Comparison of ENCODE assay signal across 1 cellular context in the genomic region with DNA sequence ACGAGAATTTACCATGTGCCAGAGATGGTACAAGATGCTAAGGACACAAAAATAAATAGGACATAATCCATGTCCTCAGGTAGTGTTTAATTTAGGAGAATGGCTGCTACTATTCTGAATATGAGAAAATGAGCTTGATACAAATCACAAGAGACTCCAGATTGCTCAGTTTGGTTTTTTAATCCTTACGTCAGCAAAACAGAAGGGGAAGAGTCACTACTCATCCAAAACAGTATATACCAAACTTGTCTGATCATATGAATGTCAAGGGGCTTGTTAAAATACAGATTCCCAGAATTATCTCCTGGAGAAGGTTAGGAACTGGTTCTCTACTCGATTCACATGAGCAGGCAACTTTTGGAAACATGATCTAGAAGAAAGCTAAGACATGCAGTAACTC.
TF ChIP-seq lines count a peak whose summit lies in the region.

No MANE protein-coding gene starts in this region.

TF ChIP-seq in HepG2, 621 proteins besides CTCF, POLR2A, EP300 and RAD21:
- TF ChIP-seq, protein P1, sequence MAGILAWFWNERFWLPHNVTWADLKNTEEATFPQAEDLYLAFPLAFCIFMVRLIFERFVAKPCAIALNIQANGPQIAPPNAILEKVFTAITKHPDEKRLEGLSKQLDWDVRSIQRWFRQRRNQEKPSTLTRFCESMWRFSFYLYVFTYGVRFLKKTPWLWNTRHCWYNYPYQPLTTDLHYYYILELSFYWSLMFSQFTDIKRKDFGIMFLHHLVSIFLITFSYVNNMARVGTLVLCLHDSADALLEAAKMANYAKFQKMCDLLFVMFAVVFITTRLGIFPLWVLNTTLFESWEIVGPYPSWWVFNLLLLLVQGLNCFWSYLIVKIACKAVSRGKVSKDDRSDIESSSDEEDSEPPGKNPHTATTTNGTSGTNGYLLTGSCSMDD (CRISPR knock-in tag; IDR thresholded peaks at IDR 0.05) = no peak
- TF ChIP-seq SMAD1 (CRISPR knock-in tag; IDR thresholded peaks at IDR 0.05; ENCODE audit: borderline replicate concordance, low read depth) = no peak
- TF ChIP-seq, protein P2, sequence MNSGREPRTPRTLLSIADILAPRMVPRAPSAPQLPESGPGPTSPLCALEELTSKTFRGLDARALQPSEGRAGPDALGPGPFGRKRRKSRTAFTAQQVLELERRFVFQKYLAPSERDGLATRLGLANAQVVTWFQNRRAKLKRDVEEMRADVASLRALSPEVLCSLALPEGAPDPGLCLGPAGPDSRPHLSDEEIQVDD (CRISPR knock-in tag; IDR thresholded peaks at IDR 0.05; ENCODE audit: borderline replicate concordance) = no peak
- no peak for TF ChIP-seq ZNF354B (CRISPR knock-in tag; IDR thresholded peaks at IDR 0.05)
- 0 out of 2 replicates have a peak, but pooled peaks have one; percentile 43 for TF ChIP-seq MAFF (IDR thresholded peaks at IDR 0.05; ENCODE audit: low read depth, low read length)
- TF ChIP-seq ZNF12 (CRISPR knock-in tag; IDR thresholded peaks at IDR 0.05) = no peak
- no peak for TF ChIP-seq ZNF713 (CRISPR knock-in tag; IDR thresholded peaks at IDR 0.05)
- no peak for TF ChIP-seq HNRNPL (IDR thresholded peaks at IDR 0.05; ENCODE audit: low read depth, low read length)
- no peak for TF ChIP-seq ZC3H4 (CRISPR knock-in tag; IDR thresholded peaks at IDR 0.05; ENCODE audit: borderline replicate concordance)
- TF ChIP-seq MAFK (conservative IDR thresholded peaks at IDR 0.05 in 1 of 2, IDR thresholded peaks at IDR 0.05 in 1 of 2; ENCODE audit: low read length in 2 of 2) = peak; percentile 9 to 51; a peak in 2 of 4 replicates
- no peak for TF ChIP-seq YEATS2 (CRISPR knock-in tag; IDR thresholded peaks at IDR 0.05; ENCODE audit: borderline replicate concordance)
- TF ChIP-seq ZBTB7B (CRISPR knock-in tag; IDR thresholded peaks at IDR 0.05) = no peak
